ENCODE assay signal across 8 cellular contexts in the genomic region with DNA sequence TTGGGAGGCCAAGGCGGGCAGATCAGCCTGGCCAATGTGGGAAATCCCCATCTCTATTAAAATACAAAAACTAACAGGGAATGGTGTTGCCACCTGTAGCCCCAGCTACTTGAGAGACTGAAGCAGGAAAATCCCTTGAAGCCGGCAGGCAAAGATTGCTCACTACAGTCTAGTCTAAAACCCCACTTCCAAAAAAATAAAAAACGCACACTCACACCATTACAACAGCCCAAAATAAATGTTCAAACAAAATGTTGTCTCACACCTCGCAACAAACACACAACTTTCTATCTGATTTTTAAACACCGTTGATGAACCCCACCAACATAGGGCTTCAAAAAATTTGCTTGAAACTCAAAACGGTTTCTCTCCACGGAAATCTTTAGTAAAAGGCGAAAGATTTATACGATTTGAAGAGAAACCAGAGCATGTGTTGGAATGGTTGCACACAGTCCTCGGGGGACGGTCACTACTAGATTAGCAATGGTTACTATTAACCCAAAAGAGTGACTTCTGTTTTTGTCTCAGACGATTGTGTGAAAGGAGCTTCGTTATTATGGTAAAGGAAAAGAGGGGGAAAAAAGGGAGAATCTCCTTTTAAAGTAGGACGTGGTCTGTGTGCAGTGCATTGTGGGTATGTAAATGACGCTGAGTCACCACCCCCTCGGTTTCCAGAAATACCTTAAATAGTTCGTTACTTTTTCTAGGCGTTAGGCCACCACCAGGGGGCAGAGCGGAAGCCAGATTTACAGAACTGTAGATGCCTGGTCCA. TPM values are rescaled to one million over a fixed set of nuclear protein-coding genes. Genes with fewer than 3 reads are reported as not detected.
DNase-seq lines count a peak whose midpoint lies in the region.

Gene RNU5D-1, minus strand, starts transcription at position 430 of the 772 bp plus-strand sequence.

- H2BK15ac ChIP-seq in neuronal stem cell (ENCODE audit: low read length): no peak within 1 kb of the TSS

- H3K4me3 ChIP-seq in MG63: peak within 1 kb of the TSS; percentile 18
- no peak within 1 kb of the TSS for H3K4me3 ChIP-seq in neuronal stem cell (ENCODE audit: low read length in 2 of 2)
- peak within 1 kb of the TSS in 4 of 5 donors; percentile 38 to 57 (median 50) for H3K4me3 ChIP-seq in subcutaneous abdominal adipose tissue (ENCODE audit: low read depth in 1 of 5, low read length in 5 of 5)

- H4K91ac ChIP-seq in neuronal stem cell (ENCODE audit: low read depth, low read length, poor library complexity): no peak within 1 kb of the TSS

- H3K23ac ChIP-seq in neuronal stem cell (ENCODE audit: low read depth, low read length, poor library complexity): no peak within 1 kb of the TSS

- no peak within 1 kb of the TSS for H2AK5ac ChIP-seq in neuronal stem cell (ENCODE audit: low read depth, low read length)

- H3K4me1 ChIP-seq in neuronal stem cell (ENCODE audit: control insufficient read depth in 2 of 2, insufficient read depth in 1 of 2, low read depth in 1 of 2, low read length in 2 of 2) (peaks cover 0 to 2% of the 10 kb centered on the region in 2 donors), subcutaneous abdominal adipose tissue (ENCODE audit: control insufficient read depth in 5 of 5, insufficient read depth in 5 of 5, low read length in 5 of 5) (peaks cover 0 to 10% (median 2%) of the 10 kb centered on the region in 5 donors)

- no peak within 1 kb of the TSS for H4K8ac ChIP-seq in neuronal stem cell (ENCODE audit: low read depth, low read length)

- H3K9ac ChIP-seq in neuronal stem cell (ENCODE audit: low read depth, low read length, poor library complexity): no peak within 1 kb of the TSS
- peak within 1 kb of the TSS; percentile 6 to 86 (median 71) for H3K9ac ChIP-seq in subcutaneous abdominal adipose tissue (ENCODE audit: low read length in 5 of 5)

- H2AFZ ChIP-seq in neuronal stem cell (ENCODE audit: low read length): peak within 1 kb of the TSS; percentile 71

- peak within 1 kb of the TSS; percentile 82 for H3K27ac ChIP-seq in neuronal stem cell (replicated peaks; ENCODE audit: low read length)
- peak within 1 kb of the TSS; percentile 96 for H3K27ac ChIP-seq in subcutaneous abdominal adipose tissue (ENCODE audit: low read depth, low read length)

- H3K36me3 ChIP-seq in MG63: no peaks in the 10 kb centered on the region
- no peaks in the 10 kb centered on the region for H3K36me3 ChIP-seq in neuronal stem cell (replicated peaks in 1 of 2; ENCODE audit: control insufficient read depth in 2 of 2, insufficient read depth in 2 of 2, low read length in 2 of 2)
- no peaks in the 10 kb centered on the region for H3K36me3 ChIP-seq in subcutaneous abdominal adipose tissue (ENCODE audit: control insufficient read depth in 5 of 5, insufficient read depth in 5 of 5, low read length in 5 of 5)

- H2BK12ac ChIP-seq in neuronal stem cell (ENCODE audit: low read length): no peak within 1 kb of the TSS

- DNase-seq in GF-D8 (lab: John Stamatoyannopoulos, UW): peak; percentile 91
- DNase-seq in HCEC 1CT: peak; percentile 97
- peak; percentile 89 for DNase-seq in MG63
- peak; percentile 97 for DNase-seq in SHP77 (lab: John Stamatoyannopoulos, UW)
- DNase-seq in activated gamma-delta T cell treated with anti-CD3 and anti-CD28 coated beads, Interleukin-2, amount 50 U/mL, for 16 hours (ENCODE audit: low read depth): peak; percentile 95
- peak; percentile 95 for DNase-seq in foreskin melanocyte
- peak; percentile 78 for DNase-seq in neuronal stem cell (ENCODE audit: low spot score)

- no peak within 1 kb of the TSS for H3K18ac ChIP-seq in neuronal stem cell (ENCODE audit: low read length)

- H3K14ac ChIP-seq in neuronal stem cell (ENCODE audit: low read length): no peak within 1 kb of the TSS

- no peaks in the 10 kb centered on the region for H3K27me3 ChIP-seq in MG63
- no peaks in the 10 kb centered on the region for H3K27me3 ChIP-seq in neuronal stem cell (ENCODE audit: control insufficient read depth in 3 of 3, insufficient read depth in 3 of 3, low read depth in 1 of 3, low read length in 3 of 3)
- no peaks in the 10 kb centered on the region for H3K27me3 ChIP-seq in subcutaneous abdominal adipose tissue (ENCODE audit: control insufficient read depth in 5 of 5, insufficient read depth in 4 of 5, low read length in 5 of 5)

- H3K9me3 ChIP-seq in MG63 (no peaks in the 10 kb centered on the region), neuronal stem cell (replicated peaks in 1 of 2; ENCODE audit: control insufficient read depth in 2 of 2, insufficient read depth in 1 of 2, low read depth in 1 of 2, low read length in 2 of 2) (no peaks in the 10 kb centered on the region), subcutaneous abdominal adipose tissue (ENCODE audit: control insufficient read depth in 5 of 5, low read length in 5 of 5) (no peaks in the 10 kb centered on the region)

- H3K4ac ChIP-seq in neuronal stem cell (ENCODE audit: low read length): no peak within 1 kb of the TSS

- H3K79me1 ChIP-seq in neuronal stem cell (ENCODE audit: low read depth, low read length): no peaks in the 10 kb centered on the region

- no peak within 1 kb of the TSS for H2BK120ac ChIP-seq in neuronal stem cell (ENCODE audit: low read depth, low read length)

- no peak within 1 kb of the TSS for H3K4me2 ChIP-seq in neuronal stem cell (ENCODE audit: insufficient read depth, low read length, poor library complexity, severe bottlenecking)

- WGBS in neuronal stem cell (ENCODE audit: extremely low coverage in 2 of 2, insufficient read length in 2 of 2, insufficient replicate concordance in 1 of 2), 2 donors: 100% methylated on average over 2 of the region's 19 CpGs; no CpG with 5 or more reads in 1 of the 2 donors

- H2BK5ac ChIP-seq in neuronal stem cell (ENCODE audit: low read length): no peak within 1 kb of the TSS

RNA-seq across cellular contexts. Expression of gene RNU5D-1, which starts in this region (rescaled TPM):
- total RNA-seq in MG63 (2014; rRNA removed; shearing (Covaris generic); ENCODE audit: low replicate concordance): not detected in 2 replicates
- not detected for polyA plus RNA-seq in neuronal stem cell (2013, experiment 1 of 2)
- not detected for polyA plus RNA-seq in neuronal stem cell (2013, experiment 2 of 2)

Comparison
In these comparisons a context has a peak if more than half of its experiments do, and no peak if none do; other contexts are left out.
1. Peak in DNase-seq and H3K4me3 ChIP-seq in MG63; RNA of the gene not detected or under 1 TPM.
2. H3K4me3 ChIP-seq: peak in subcutaneous abdominal adipose tissue (4 of 5); none in neuronal stem cell (0 of 2).
3. Peak in every context shown above with its lines, with median percentiles within 50 percentile points of each other: DNase-seq.